Comparison of ENCODE assay signal across 8 cellular contexts in the genomic region with DNA sequence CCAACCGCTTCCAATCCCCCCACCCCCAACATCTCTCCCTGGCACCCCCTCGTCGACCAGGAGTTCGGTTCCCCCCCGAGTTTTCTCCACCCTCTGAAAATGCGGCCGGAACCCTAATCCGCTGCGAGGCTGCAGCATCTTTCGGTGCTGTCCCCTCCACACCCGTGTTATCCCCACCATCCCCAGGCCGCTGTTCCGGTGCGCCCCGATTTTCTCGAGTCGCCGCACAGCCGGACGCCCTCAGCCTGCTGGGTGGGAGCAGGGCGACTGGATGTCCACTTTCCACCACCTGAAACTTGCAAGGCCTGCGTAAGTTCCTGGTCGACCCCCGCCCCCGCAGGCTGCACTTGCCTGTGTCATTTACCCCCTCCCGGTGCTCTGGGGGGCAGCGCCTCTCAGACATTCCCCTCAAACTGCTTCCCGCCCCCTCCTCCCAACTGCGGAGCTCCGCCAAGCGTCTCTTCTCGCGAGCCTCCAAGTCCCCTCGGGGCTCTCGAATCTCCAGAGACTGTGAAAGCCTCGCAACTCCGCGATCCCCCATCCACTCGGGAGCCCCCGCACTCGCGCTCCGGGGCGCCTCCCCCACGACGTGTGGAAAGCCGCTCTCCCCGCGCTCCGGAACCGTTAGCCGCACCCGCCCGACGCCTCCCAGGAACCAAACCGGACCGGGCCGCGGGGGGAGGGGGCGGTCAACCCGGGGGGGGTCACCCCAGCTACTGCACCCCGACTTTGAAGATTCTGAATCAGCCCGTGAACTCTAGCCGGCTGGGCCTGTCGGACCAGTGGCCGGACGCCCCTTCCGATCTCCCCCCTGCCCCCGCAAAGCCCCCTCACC. TPM values are rescaled to one million over a fixed set of nuclear protein-coding genes. Genes with fewer than 3 reads are reported as not detected.
DNase-seq lines count a peak whose midpoint lies in the region; ATAC-seq and TF ChIP-seq lines count a peak whose summit lies in the region.

No MANE protein-coding gene starts in this region.

- H3K4me2 ChIP-seq in SK-N-SH = peak overlapping the region; percentile 92

- no peaks in the 10 kb centered on the region for H3K36me3 Mint-ChIP-seq in stimulated activated memory B cell treated with anti-CD40 and anti-IgM and Interleukin-4, amounts not matched to agents 10 μg/mL and 1 μg/mL and 100 μg/mL, for 72 hours

- H3K79me2 ChIP-seq in SK-N-SH (ENCODE audit: insufficient read depth) = peaks cover 43% of the 10 kb centered on the region

- DNase-seq in COLO668 (lab: John Stamatoyannopoulos, UW; ENCODE audit: unreplicated experiment) = peak; percentile 56
- peak; percentile 58 for DNase-seq in HK-2 (ENCODE audit: unreplicated experiment)
- peak; percentile 87 for DNase-seq in SK-N-SH
- no peak for DNase-seq in left lobe of liver (ENCODE audit: low spot score)
- DNase-seq in globus pallidus (ENCODE audit: low spot score) = no peak

- TF ChIP-seq EP300 in SK-N-SH (IDR thresholded peaks at IDR 0.05; ENCODE audit: borderline replicate concordance in 1 of 2, low read depth in 1 of 2, low read length in 1 of 2) = no peak

- WGBS in SK-N-SH (ENCODE audit: low lambda C conversion rate) = 1% methylated on average over 31 of the region's 69 CpGs

- peak overlapping the region; percentile 91 for H3K4me3 Mint-ChIP-seq in stimulated activated memory B cell treated with anti-CD40 and anti-IgM and Interleukin-4, amounts not matched to agents 10 μg/mL and 1 μg/mL and 100 μg/mL, for 72 hours

- H2AFZ ChIP-seq in SK-N-SH (ENCODE audit: low read depth) = peak overlapping the region; percentile 50

- H3K9me2 ChIP-seq in SK-N-SH = no peaks in the 10 kb centered on the region

- peaks cover 5 to 6% of the 10 kb centered on the region in 2 experiments for H3K36me3 ChIP-seq in SK-N-SH (replicated peaks in 1 of 2; ENCODE audit: control insufficient read depth in 1 of 2, insufficient read depth in 2 of 2, low read length in 1 of 2)

- H3K9me3 ChIP-seq in SK-N-SH = no peaks in the 10 kb centered on the region

- H3K27ac ChIP-seq in SK-N-SH (ENCODE audit: low read depth in 2 of 2, low read length in 1 of 2) (peak overlapping the region; percentile 90), cingulate gyrus (ENCODE audit: low read depth, low read length) (peak overlapping the region; percentile 54)

- peak overlapping the region; percentile 83 to 96 for H3K4me3 ChIP-seq in SK-N-SH (ENCODE audit: low read depth in 2 of 2, low read length in 1 of 2)

- CTCF ChIA-PET in SK-N-SH (lab: Yijun Ruan, JAX) = interaction anchor here (0.9 to 2.6 kb wide), 5 partner anchors 11 to 432 kb away, joined by 3 to 19 read pairs (median 5); no protein-coding TSS in a partner anchor

- peak overlapping the region; percentile 94 for H3K9ac ChIP-seq in SK-N-SH

- TF ChIP-seq RAD21 in SK-N-SH (IDR thresholded peaks at IDR 0.05; ENCODE audit: low read length) = no peak

- H4K20me1 ChIP-seq in SK-N-SH (ENCODE audit: insufficient read depth) = no peaks in the 10 kb centered on the region

- H3K27me3 ChIP-seq in SK-N-SH (ENCODE audit: insufficient read depth) = no peaks in the 10 kb centered on the region; the same call in 1 of the 2 replicates

- peaks cover 44% of the 10 kb centered on the region for H3K27me3 Mint-ChIP-seq in stimulated activated memory B cell treated with anti-CD40 and anti-IgM and Interleukin-4, amounts not matched to agents 10 μg/mL and 1 μg/mL and 100 μg/mL, for 72 hours

- peak overlapping the region; percentile 70 for H3K27ac Mint-ChIP-seq in stimulated activated memory B cell treated with anti-CD40 and anti-IgM and Interleukin-4, amounts not matched to agents 10 μg/mL and 1 μg/mL and 100 μg/mL, for 72 hours

- peak; percentile 1 for ATAC-seq in left lobe of liver
- ATAC-seq in stimulated activated memory B cell treated with anti-CD40 and anti-IgM and Interleukin-4, amounts not matched to agents 10 μg/mL and 1 μg/mL and 100 μg/mL, for 72 hours = no peak
- ATAC-seq in HG03045 (IDR thresholded peaks at IDR 0.05; ENCODE audit: unreplicated experiment) = no peak

- peaks cover 52% of the 10 kb centered on the region for H3K4me1 Mint-ChIP-seq in stimulated activated memory B cell treated with anti-CD40 and anti-IgM and Interleukin-4, amounts not matched to agents 10 μg/mL and 1 μg/mL and 100 μg/mL, for 72 hours

- TF ChIP-seq CTCF in SK-N-SH (IDR thresholded peaks at IDR 0.05) = no peak

- H3K9me3 Mint-ChIP-seq in stimulated activated memory B cell treated with anti-CD40 and anti-IgM and Interleukin-4, amounts not matched to agents 10 μg/mL and 1 μg/mL and 100 μg/mL, for 72 hours = no peaks in the 10 kb centered on the region

- H3K4me1 ChIP-seq in SK-N-SH (ENCODE audit: control insufficient read depth in 1 of 2, insufficient read depth in 2 of 2, low read depth in 1 of 2, low read length in 1 of 2) = peaks cover 18 to 31% of the 10 kb centered on the region in 2 experiments

- H3F3A ChIP-seq in SK-N-SH (replicated peaks; ENCODE audit: insufficient read depth) = peaks cover 20% of the 10 kb centered on the region

- POLR2A ChIA-PET in SK-N-SH (lab: Yijun Ruan, JAX) = interaction anchor here (1.0 to 2.5 kb wide), 3 partner anchors 11 to 428 kb away, joined by 3 to 16 read pairs (median 4); no protein-coding TSS in a partner anchor

TF ChIP-seq in SK-N-SH, 30 proteins besides CTCF, POLR2A, EP300 and RAD21 (continues in another document):
- TF ChIP-seq ELF1 (IDR thresholded peaks at IDR 0.05) (0 out of 2 replicates have a peak, but pooled peaks have one; percentile 21), MXI1 (IDR thresholded peaks at IDR 0.05; ENCODE audit: low read depth, low read length) (no peak), IRF3 (IDR thresholded peaks at IDR 0.05; ENCODE audit: low read depth, low read length) (no peak), MAX (IDR thresholded peaks at IDR 0.05; ENCODE audit: low read depth) (0 out of 2 replicates have a peak, but pooled peaks have one; percentile 27), POLR2AphosphoS5 (IDR thresholded peaks at IDR 0.05; ENCODE audit: low read depth, low read length) (no peak), SMC3 (IDR thresholded peaks at IDR 0.05; ENCODE audit: low read depth, low read length) (no peak), RFX5 (IDR thresholded peaks at IDR 0.05; ENCODE audit: low read length) (no peak), FOXJ3 (CRISPR knock-in tag; IDR thresholded peaks at IDR 0.05) (no peak), EZH2phosphoT487 (IDR thresholded peaks at IDR 0.05; ENCODE audit: borderline replicate concordance, low read depth) (no peak), CHD2 (IDR thresholded peaks at IDR 0.05; ENCODE audit: low read length, partially characterized antibody) (peak; percentile 98), TCF12 (IDR thresholded peaks at IDR 0.05) (no peak), RCOR1 (IDR thresholded peaks at IDR 0.05; ENCODE audit: low read length) (peak; percentile 26; the same call in 1 of the 2 replicates), MEF2A (IDR thresholded peaks at IDR 0.05; ENCODE audit: borderline replicate concordance, low read depth) (no peak)
- TF ChIP-seq, protein P1, sequence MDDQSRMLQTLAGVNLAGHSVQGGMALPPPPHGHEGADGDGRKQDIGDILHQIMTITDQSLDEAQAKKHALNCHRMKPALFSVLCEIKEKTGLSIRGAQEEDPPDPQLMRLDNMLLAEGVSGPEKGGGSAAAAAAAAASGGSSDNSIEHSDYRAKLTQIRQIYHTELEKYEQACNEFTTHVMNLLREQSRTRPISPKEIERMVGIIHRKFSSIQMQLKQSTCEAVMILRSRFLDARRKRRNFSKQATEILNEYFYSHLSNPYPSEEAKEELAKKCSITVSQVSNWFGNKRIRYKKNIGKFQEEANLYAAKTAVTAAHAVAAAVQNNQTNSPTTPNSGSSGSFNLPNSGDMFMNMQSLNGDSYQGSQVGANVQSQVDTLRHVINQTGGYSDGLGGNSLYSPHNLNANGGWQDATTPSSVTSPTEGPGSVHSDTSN (IDR thresholded peaks at IDR 0.05) = no peak
- TF ChIP-seq, protein P2, sequence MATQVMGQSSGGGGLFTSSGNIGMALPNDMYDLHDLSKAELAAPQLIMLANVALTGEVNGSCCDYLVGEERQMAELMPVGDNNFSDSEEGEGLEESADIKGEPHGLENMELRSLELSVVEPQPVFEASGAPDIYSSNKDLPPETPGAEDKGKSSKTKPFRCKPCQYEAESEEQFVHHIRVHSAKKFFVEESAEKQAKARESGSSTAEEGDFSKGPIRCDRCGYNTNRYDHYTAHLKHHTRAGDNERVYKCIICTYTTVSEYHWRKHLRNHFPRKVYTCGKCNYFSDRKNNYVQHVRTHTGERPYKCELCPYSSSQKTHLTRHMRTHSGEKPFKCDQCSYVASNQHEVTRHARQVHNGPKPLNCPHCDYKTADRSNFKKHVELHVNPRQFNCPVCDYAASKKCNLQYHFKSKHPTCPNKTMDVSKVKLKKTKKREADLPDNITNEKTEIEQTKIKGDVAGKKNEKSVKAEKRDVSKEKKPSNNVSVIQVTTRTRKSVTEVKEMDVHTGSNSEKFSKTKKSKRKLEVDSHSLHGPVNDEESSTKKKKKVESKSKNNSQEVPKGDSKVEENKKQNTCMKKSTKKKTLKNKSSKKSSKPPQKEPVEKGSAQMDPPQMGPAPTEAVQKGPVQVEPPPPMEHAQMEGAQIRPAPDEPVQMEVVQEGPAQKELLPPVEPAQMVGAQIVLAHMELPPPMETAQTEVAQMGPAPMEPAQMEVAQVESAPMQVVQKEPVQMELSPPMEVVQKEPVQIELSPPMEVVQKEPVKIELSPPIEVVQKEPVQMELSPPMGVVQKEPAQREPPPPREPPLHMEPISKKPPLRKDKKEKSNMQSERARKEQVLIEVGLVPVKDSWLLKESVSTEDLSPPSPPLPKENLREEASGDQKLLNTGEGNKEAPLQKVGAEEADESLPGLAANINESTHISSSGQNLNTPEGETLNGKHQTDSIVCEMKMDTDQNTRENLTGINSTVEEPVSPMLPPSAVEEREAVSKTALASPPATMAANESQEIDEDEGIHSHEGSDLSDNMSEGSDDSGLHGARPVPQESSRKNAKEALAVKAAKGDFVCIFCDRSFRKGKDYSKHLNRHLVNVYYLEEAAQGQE (IDR thresholded peaks at IDR 0.05; ENCODE audit: low read depth, low read length) = no peak

RNA-seq across cellular contexts. Expression of gene ETV5, which starts 0.6 kb away (rescaled TPM):
- polyA plus RNA-seq in SK-N-SH (2012; rRNA removed) = 17.4 and 20.9 TPM in 2 replicates
- polyA plus RNA-seq in SK-N-SH (2012; cell fraction: cytosol; rRNA removed) = 19.9 and 21.8 TPM in 2 replicates
- polyA plus RNA-seq in SK-N-SH (2012; cell fraction: nucleus; rRNA removed) = 19.7 and 23.2 TPM in 2 replicates
- total RNA-seq in left lobe of liver = 7.0 TPM

Comparison
In these comparisons a context has a peak if more than half of its experiments do, and no peak if none do; other contexts are left out.
1. DNase-seq: peak in COLO668 (single experiment), HK-2 (single experiment) and SK-N-SH (single experiment); none in left lobe of liver (single experiment) and globus pallidus (single experiment).